Comparison of ENCODE assay signal across 19 cellular contexts in the genomic region with DNA sequence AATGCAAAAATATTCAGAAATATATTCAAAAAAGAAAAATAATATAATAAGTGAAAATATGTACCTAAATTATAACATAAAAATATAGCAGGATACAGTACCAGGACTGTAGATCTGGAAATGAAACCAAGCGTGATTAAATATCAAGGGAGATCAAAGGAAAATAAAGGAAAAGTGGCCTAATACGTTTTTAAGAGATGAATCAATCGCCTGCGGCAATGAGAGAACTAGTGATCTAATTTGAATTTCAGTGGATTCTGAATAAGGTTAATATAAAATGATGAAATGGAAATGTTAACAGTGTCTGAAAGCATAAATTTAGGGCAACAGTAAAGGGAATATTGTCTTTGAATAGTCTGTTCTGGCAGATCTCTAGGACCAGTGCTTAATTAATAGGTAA.
"Had no signal": no experiment of that assay in that cellular context is flagged by ENCODE, and none has a peak within 500 bp of the region (broad histone marks: within the 10 kb centered on the region; RNA-seq: fewer than 3 reads in every experiment).

No MANE protein-coding gene starts in this region.

- H3K27me3 ChIP-seq: dorsolateral prefrontal cortex, esophagus muscularis mucosa, foreskin keratinocyte, gastroesophageal sphincter, heart left ventricle, left lung had no signal

- H3K9me3 ChIP-seq: esophagus muscularis mucosa, gastroesophageal sphincter, left lung, lower lobe of right lung had no signal

- H3K36me3 ChIP-seq: esophagus muscularis mucosa, gastroesophageal sphincter, heart left ventricle, left lung, lower lobe of right lung had no signal

- H3K4me1 ChIP-seq: esophagus muscularis mucosa, foreskin keratinocyte, gastroesophageal sphincter, heart left ventricle, left lung, lower lobe of right lung had no signal

- H3K27ac ChIP-seq: coronary artery, dorsolateral prefrontal cortex, esophagus muscularis mucosa, foreskin keratinocyte, gastroesophageal sphincter, heart left ventricle, left lung, lower lobe of right lung had no signal

- H3K4me3 ChIP-seq: coronary artery, dorsolateral prefrontal cortex, esophagus muscularis mucosa, gastroesophageal sphincter, heart left ventricle, left lung, lower lobe of right lung had no signal

- H3K27me3 Mint-ChIP-seq: memory B cell; naive thymus-derived CD4-positive, alpha-beta T cell had no signal

- H3K4me1 Mint-ChIP-seq: memory B cell; naive thymus-derived CD4-positive, alpha-beta T cell; natural killer cell had no signal

- H3K4me3 Mint-ChIP-seq: memory B cell; naive thymus-derived CD4-positive, alpha-beta T cell; natural killer cell had no signal

- H3K36me3 Mint-ChIP-seq: memory B cell; naive thymus-derived CD4-positive, alpha-beta T cell; natural killer cell had no signal

- ATAC-seq: foreskin keratinocyte; gastroesophageal sphincter; heart left ventricle; left cardiac atrium; left lung; left ventricle myocardium superior; lower lobe of right lung; naive thymus-derived CD4-positive, alpha-beta T cell; natural killer cell had no signal

- DNase-seq: dermis blood vessel endothelial cell; dorsolateral prefrontal cortex; effector CD4-positive, alpha-beta T cell; effector memory CD4-positive, alpha-beta T cell; foreskin keratinocyte; heart left ventricle; hippocampal formation; left cardiac atrium; left lung; left ventricle myocardium superior; lower lobe of right lung; mesendoderm; midbrain; naive thymus-derived CD4-positive, alpha-beta T cell; natural killer cell had no signal

- H3K27ac Mint-ChIP-seq: memory B cell; naive thymus-derived CD4-positive, alpha-beta T cell; natural killer cell had no signal
